ENCODE assay signal across 16 cellular contexts in genomic region chr7:29627631-29628030, GRCh38.
A peak's percentile ranks its signal among the peaks of the same experiment; 100 is the strongest.
DNase-seq lines count a peak whose midpoint lies in the region; ATAC-seq and TF ChIP-seq lines count a peak whose summit lies in the region.
"Had no signal": no experiment of that assay in that cellular context is flagged by ENCODE, and none has a peak within 500 bp of the region (broad histone marks: within the 10 kb centered on the region; RNA-seq: fewer than 3 reads in every experiment).

No MANE protein-coding gene starts in this region.

- no peak for TF ChIP-seq EP300 in neural cell (conservative IDR thresholded peaks at IDR 0.05; ENCODE audit: poor library complexity, severe bottlenecking)

- no peaks in the 10 kb centered on the region for H3K27me3 ChIP-seq in MG63
- H3K27me3 ChIP-seq in neural cell (ENCODE audit: insufficient read depth, low read depth, low read length): no peaks in the 10 kb centered on the region
- H3K27me3 ChIP-seq in dorsolateral prefrontal cortex: no peaks in the 10 kb centered on the region
- H3K27me3 ChIP-seq: BLaER1 had no signal

- intact Hi-C loops in dorsolateral prefrontal cortex (cut with DNase I): no loop called here

- H3K9ac ChIP-seq in neural cell (ENCODE audit: low read length): peak overlapping the region; percentile 66
- H3K9ac ChIP-seq: BLaER1 had no signal

- peaks cover 8% of the 10 kb centered on the region for H3F3A ChIP-seq in neural cell (ENCODE audit: insufficient read depth, low read length, poor library complexity, severe bottlenecking)

- no peak for TF ChIP-seq CTCF in neural cell (IDR thresholded peaks at IDR 0.05; ENCODE audit: poor library complexity, severe bottlenecking)
- TF ChIP-seq CTCF in dorsolateral prefrontal cortex (IDR thresholded peaks at IDR 0.05 in 54 of 56, conservative IDR thresholded peaks at IDR 0.05 in 2 of 56; ENCODE audit: low read depth in 1 of 56, partially characterized antibody in 56 of 56): no peak

- H3K9me3 ChIP-seq in MG63 (no peaks in the 10 kb centered on the region), neural cell (ENCODE audit: low read length) (no peaks in the 10 kb centered on the region)
- H3K9me3 ChIP-seq: BLaER1 had no signal

- DNase-seq in MG63: peak; percentile 19
- DNase-seq in fibroblast of gingiva (ENCODE audit: low read depth): peak; percentile 64
- DNase-seq in dorsolateral prefrontal cortex: no peak
- no peak for DNase-seq in islet precursor cell
- DNase-seq: ACHN; AML-193; CD4-positive, alpha-beta memory T cell; DMS153; DMS79; GDM1; HCEC 1CT; IMR-90 had no signal

- no peak overlapping the region for H3K4me3 ChIP-seq in MG63
- H3K4me3 ChIP-seq in neural cell (ENCODE audit: low read length): peak overlapping the region; percentile 53
- H3K4me3 ChIP-seq in dorsolateral prefrontal cortex: no peak overlapping the region
- H3K4me3 ChIP-seq: BLaER1, GM23338 had no signal

- no peaks in the 10 kb centered on the region for H3K36me3 ChIP-seq in MG63
- no peaks in the 10 kb centered on the region for H3K36me3 ChIP-seq in neural cell (ENCODE audit: insufficient read depth, low read length)
- H3K36me3 ChIP-seq: BLaER1 had no signal

- ATAC-seq in HG03460 (IDR thresholded peaks at IDR 0.05; ENCODE audit: unreplicated experiment): no peak
- ATAC-seq: GM23338 had no signal

- H3K27ac ChIP-seq in neural cell (ENCODE audit: low read length): peak overlapping the region; percentile 97
- H3K27ac ChIP-seq in dorsolateral prefrontal cortex: no peak overlapping the region
- H3K27ac ChIP-seq: BLaER1 had no signal

- H3K4me2 ChIP-seq in neural cell (ENCODE audit: low read length): peak overlapping the region; percentile 64
- H3K4me2 ChIP-seq: BLaER1, GM23338 had no signal

- no peaks in the 10 kb centered on the region for H4K20me1 ChIP-seq in neural cell (ENCODE audit: insufficient read depth)
- H4K20me1 ChIP-seq: BLaER1 had no signal

- no peak for TF ChIP-seq RAD21 in neural cell (conservative IDR thresholded peaks at IDR 0.05)

- no peaks in the 10 kb centered on the region for H3K79me2 ChIP-seq in neural cell (replicated peaks; ENCODE audit: insufficient read depth, low read length)

- no peak overlapping the region for H2AFZ ChIP-seq in neural cell (ENCODE audit: low read depth, low read length)
- H2AFZ ChIP-seq: GM23338 had no signal

- H3K9me2 ChIP-seq in neural cell (ENCODE audit: insufficient read depth, low read length): no peaks in the 10 kb centered on the region

TF ChIP-seq in neural cell, 6 proteins besides CTCF, POLR2A, EP300 and RAD21:
- TF ChIP-seq REST (IDR thresholded peaks at IDR 0.05; ENCODE audit: borderline replicate concordance): no peak

Comparison
In these comparisons a context has a peak if more than half of its experiments do, and no peak if none do; other contexts are left out.
1. DNase-seq: peak in MG63 (single experiment) and fibroblast of gingiva (single experiment); none in dorsolateral prefrontal cortex (0 of 10) and islet precursor cell (single experiment).